7 cellular contexts compared by ENCODE assay signal in genomic region chr7:4981295-4981890, GRCh38. TPM values are rescaled to one million over a fixed set of nuclear protein-coding genes. Genes with fewer than 3 reads are reported as not detected.
"Had no signal": no experiment of that assay in that cellular context is flagged by ENCODE, and none has a peak within 500 bp of the region (broad histone marks: within the 10 kb centered on the region; RNA-seq: fewer than 3 reads in every experiment).

No MANE protein-coding gene starts in this region.

RNA-seq across cellular contexts. Expression of gene MMD2, which starts 22.4 kb away (rescaled TPM):
- total RNA-seq: activated CD4-positive, alpha-beta T cell treated with anti-CD3 and anti-CD28 coated beads, Interleukin-2, amount 10 ng/mL, durations not matched to agents 24 days and 14 days; activated CD8-positive, alpha-beta T cell treated with anti-CD3 and anti-CD28 coated beads for 36 hours; activated T-helper 2 cell treated with anti-CD3 and anti-CD28 coated beads, Interferon-gamma antibody, Interleukin-2, Interleukin-4, amounts not matched to agents 10 μg/mL and 5 μg/mL and 100 μg/mL, durations not matched to agents 14 hours and 24 hours and 36 hours; IMR-90; MCF 10A; Right ventricle myocardium superior; T-helper 1 cell treated with Interleukin-12 subunit alpha and Interleukin-12 subunit beta and Interleukin-4 antibody, amounts not matched to agents 30 ng/mL and 1 ng/mL, for 36 hours had no signal
- polyA plus RNA-seq: IMR-90 had no signal
